In genomic region chr20:17655286-17655651, GRCh38 we compare ENCODE assay signal across 2 cellular contexts.
A peak's percentile ranks its signal among the peaks of the same experiment; 100 is the strongest.
TF ChIP-seq lines count a peak whose summit lies in the region.

No MANE protein-coding gene starts in this region.

TF ChIP-seq in HepG2, 621 proteins besides CTCF, POLR2A, EP300 and RAD21 (continues in another document):
- no peak for TF ChIP-seq DDIT3 (CRISPR knock-in tag; IDR thresholded peaks at IDR 0.05)
- TF ChIP-seq ZBTB7B (CRISPR knock-in tag; IDR thresholded peaks at IDR 0.05): peak; percentile 24; the same call in 1 of the 2 replicates
- TF ChIP-seq, protein P1, sequence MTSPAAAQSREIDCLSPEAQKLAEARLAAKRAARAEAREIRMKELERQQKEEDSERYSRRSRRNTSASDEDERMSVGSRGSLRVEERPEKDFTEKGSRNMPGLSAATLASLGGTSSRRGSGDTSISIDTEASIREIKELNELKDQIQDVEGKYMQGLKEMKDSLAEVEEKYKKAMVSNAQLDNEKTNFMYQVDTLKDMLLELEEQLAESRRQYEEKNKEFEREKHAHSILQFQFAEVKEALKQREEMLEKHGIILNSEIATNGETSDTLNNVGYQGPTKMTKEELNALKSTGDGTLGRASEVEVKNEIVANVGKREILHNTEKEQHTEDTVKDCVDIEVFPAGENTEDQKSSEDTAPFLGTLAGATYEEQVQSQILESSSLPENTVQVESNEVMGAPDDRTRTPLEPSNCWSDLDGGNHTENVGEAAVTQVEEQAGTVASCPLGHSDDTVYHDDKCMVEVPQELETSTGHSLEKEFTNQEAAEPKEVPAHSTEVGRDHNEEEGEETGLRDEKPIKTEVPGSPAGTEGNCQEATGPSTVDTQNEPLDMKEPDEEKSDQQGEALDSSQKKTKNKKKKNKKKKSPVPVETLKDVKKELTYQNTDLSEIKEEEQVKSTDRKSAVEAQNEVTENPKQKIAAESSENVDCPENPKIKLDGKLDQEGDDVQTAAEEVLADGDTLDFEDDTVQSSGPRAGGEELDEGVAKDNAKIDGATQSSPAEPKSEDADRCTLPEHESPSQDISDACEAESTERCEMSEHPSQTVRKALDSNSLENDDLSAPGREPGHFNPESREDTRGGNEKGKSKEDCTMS (CRISPR knock-in tag; conservative IDR thresholded peaks at IDR 0.05): 0 out of 2 replicates have a peak, but pooled peaks have one; percentile 20
- TF ChIP-seq, protein P2, sequence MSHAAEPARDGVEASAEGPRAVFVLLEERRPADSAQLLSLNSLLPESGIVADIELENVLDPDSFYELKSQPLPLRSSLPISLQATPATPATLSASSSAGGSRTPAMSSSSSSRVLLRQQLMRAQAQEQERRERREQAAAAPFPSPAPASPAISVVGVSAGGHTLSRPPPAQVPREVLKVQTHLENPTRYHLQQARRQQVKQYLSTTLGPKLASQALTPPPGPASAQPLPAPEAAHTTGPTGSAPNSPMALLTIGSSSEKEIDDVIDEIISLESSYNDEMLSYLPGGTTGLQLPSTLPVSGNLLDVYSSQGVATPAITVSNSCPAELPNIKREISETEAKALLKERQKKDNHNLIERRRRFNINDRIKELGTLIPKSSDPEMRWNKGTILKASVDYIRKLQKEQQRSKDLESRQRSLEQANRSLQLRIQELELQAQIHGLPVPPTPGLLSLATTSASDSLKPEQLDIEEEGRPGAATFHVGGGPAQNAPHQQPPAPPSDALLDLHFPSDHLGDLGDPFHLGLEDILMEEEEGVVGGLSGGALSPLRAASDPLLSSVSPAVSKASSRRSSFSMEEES (CRISPR knock-in tag; IDR thresholded peaks at IDR 0.05): no peak
- no peak for TF ChIP-seq KMT2B (CRISPR knock-in tag; IDR thresholded peaks at IDR 0.05)
- TF ChIP-seq KAT2B (IDR thresholded peaks at IDR 0.05; ENCODE audit: borderline replicate concordance, low read depth, low read length): no peak
- TF ChIP-seq, protein P3, sequence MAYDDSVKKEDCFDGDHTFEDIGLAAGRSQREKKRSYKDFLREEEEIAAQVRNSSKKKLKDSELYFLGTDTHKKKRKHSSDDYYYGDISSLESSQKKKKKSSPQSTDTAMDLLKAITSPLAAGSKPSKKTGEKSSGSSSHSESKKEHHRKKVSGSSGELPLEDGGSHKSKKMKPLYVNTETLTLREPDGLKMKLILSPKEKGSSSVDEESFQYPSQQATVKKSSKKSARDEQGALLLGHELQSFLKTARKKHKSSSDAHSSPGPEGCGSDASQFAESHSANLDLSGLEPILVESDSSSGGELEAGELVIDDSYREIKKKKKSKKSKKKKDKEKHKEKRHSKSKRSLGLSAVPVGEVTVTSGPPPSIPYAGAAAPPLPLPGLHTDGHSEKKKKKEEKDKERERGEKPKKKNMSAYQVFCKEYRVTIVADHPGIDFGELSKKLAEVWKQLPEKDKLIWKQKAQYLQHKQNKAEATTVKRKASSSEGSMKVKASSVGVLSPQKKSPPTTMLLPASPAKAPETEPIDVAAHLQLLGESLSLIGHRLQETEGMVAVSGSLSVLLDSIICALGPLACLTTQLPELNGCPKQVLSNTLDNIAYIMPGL (CRISPR knock-in tag; IDR thresholded peaks at IDR 0.05; ENCODE audit: borderline replicate concordance in 1 of 2, low read depth in 1 of 2): peak in 1 of 2 experiments; percentile 16; a peak in 1 of 4 replicates
- TF ChIP-seq HIVEP1 (CRISPR knock-in tag; IDR thresholded peaks at IDR 0.05): 0 out of 2 replicates have a peak, but pooled peaks have one; percentile 36
- TF ChIP-seq BCL6 (CRISPR knock-in tag; IDR thresholded peaks at IDR 0.05): 0 out of 2 replicates have a peak, but pooled peaks have one; percentile 1
- TF ChIP-seq ZFAT (CRISPR knock-in tag; conservative IDR thresholded peaks at IDR 0.05): no peak
- TF ChIP-seq ZNF510 (CRISPR knock-in tag; IDR thresholded peaks at IDR 0.05; ENCODE audit: low read depth): no peak
- TF ChIP-seq, protein P4, sequence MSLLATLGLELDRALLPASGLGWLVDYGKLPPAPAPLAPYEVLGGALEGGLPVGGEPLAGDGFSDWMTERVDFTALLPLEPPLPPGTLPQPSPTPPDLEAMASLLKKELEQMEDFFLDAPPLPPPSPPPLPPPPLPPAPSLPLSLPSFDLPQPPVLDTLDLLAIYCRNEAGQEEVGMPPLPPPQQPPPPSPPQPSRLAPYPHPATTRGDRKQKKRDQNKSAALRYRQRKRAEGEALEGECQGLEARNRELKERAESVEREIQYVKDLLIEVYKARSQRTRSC (CRISPR knock-in tag; IDR thresholded peaks at IDR 0.05; ENCODE audit: low read depth): no peak
- no peak for TF ChIP-seq REST (IDR thresholded peaks at IDR 0.05; ENCODE audit: borderline replicate concordance in 1 of 2, low read depth in 1 of 2, low read length in 2 of 2)
- no peak for TF ChIP-seq NCOA1 (CRISPR knock-in tag; IDR thresholded peaks at IDR 0.05)
- TF ChIP-seq ZNF296 (CRISPR knock-in tag; conservative IDR thresholded peaks at IDR 0.05): no peak
- TF ChIP-seq MAZ (IDR thresholded peaks at IDR 0.05; ENCODE audit: borderline replicate concordance, low read depth, low read length): no peak
- no peak for TF ChIP-seq MAZ (CRISPR knock-in tag; IDR thresholded peaks at IDR 0.05; ENCODE audit: low read depth)

TF ChIP-seq in SK-N-SH treated with all-trans-retinoic acid at 6 μM for 48 hours, 23 proteins besides CTCF, POLR2A, EP300 and RAD21:
- TF ChIP-seq, protein P5, sequence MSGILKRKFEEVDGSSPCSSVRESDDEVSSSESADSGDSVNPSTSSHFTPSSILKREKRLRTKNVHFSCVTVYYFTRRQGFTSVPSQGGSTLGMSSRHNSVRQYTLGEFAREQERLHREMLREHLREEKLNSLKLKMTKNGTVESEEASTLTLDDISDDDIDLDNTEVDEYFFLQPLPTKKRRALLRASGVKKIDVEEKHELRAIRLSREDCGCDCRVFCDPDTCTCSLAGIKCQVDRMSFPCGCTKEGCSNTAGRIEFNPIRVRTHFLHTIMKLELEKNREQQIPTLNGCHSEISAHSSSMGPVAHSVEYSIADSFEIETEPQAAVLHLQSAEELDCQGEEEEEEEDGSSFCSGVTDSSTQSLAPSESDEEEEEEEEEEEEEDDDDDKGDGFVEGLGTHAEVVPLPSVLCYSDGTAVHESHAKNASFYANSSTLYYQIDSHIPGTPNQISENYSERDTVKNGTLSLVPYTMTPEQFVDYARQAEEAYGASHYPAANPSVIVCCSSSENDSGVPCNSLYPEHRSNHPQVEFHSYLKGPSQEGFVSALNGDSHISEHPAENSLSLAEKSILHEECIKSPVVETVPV (CRISPR knock-in tag; IDR thresholded peaks at IDR 0.05): no peak
- no peak for TF ChIP-seq ARNTL (CRISPR knock-in tag; IDR thresholded peaks at IDR 0.05; ENCODE audit: borderline replicate concordance, low read depth)
- TF ChIP-seq PPARA (CRISPR knock-in tag; IDR thresholded peaks at IDR 0.05; ENCODE audit: borderline replicate concordance): no peak
- TF ChIP-seq BACH2 (CRISPR knock-in tag; IDR thresholded peaks at IDR 0.05; ENCODE audit: borderline replicate concordance): no peak
- TF ChIP-seq, protein P6, sequence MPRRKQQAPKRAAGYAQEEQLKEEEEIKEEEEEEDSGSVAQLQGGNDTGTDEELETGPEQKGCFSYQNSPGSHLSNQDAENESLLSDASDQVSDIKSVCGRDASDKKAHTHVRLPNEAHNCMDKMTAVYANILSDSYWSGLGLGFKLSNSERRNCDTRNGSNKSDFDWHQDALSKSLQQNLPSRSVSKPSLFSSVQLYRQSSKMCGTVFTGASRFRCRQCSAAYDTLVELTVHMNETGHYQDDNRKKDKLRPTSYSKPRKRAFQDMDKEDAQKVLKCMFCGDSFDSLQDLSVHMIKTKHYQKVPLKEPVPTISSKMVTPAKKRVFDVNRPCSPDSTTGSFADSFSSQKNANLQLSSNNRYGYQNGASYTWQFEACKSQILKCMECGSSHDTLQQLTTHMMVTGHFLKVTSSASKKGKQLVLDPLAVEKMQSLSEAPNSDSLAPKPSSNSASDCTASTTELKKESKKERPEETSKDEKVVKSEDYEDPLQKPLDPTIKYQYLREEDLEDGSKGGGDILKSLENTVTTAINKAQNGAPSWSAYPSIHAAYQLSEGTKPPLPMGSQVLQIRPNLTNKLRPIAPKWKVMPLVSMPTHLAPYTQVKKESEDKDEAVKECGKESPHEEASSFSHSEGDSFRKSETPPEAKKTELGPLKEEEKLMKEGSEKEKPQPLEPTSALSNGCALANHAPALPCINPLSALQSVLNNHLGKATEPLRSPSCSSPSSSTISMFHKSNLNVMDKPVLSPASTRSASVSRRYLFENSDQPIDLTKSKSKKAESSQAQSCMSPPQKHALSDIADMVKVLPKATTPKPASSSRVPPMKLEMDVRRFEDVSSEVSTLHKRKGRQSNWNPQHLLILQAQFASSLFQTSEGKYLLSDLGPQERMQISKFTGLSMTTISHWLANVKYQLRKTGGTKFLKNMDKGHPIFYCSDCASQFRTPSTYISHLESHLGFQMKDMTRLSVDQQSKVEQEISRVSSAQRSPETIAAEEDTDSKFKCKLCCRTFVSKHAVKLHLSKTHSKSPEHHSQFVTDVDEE (CRISPR knock-in tag; IDR thresholded peaks at IDR 0.05): no peak
- TF ChIP-seq OSR1 (CRISPR knock-in tag; IDR thresholded peaks at IDR 0.05): no peak
- TF ChIP-seq ZNF565 (CRISPR knock-in tag; conservative IDR thresholded peaks at IDR 0.05; ENCODE audit: low read depth): no peak
- TF ChIP-seq CREB5 (CRISPR knock-in tag; IDR thresholded peaks at IDR 0.05; ENCODE audit: low read depth): no peak
- no peak for TF ChIP-seq ISL1 (CRISPR knock-in tag; IDR thresholded peaks at IDR 0.05)
- no peak for TF ChIP-seq SNAI2 (CRISPR knock-in tag; IDR thresholded peaks at IDR 0.05)
- no peak for TF ChIP-seq ZFP30 (CRISPR knock-in tag; IDR thresholded peaks at IDR 0.05)
- TF ChIP-seq ZNF8 (CRISPR knock-in tag; IDR thresholded peaks at IDR 0.05): no peak
- TF ChIP-seq ESRRG (CRISPR knock-in tag; IDR thresholded peaks at IDR 0.05): no peak
- no peak for TF ChIP-seq GLIS3 (CRISPR knock-in tag; IDR thresholded peaks at IDR 0.05)
- TF ChIP-seq RARB (CRISPR knock-in tag; IDR thresholded peaks at IDR 0.05): no peak
